ENCODE assay signal across 9 cellular contexts in genomic region chr11:72743321-72744221, GRCh38. TPM values are rescaled to one million over a fixed set of nuclear protein-coding genes. Genes with fewer than 3 reads are reported as not detected.
DNase-seq lines count a peak whose midpoint lies in the region; ATAC-seq lines count a peak whose summit lies in the region.
"Had no signal": no experiment of that assay in that cellular context is flagged by ENCODE, and none has a peak within 500 bp of the region (broad histone marks: within the 10 kb centered on the region; RNA-seq: fewer than 3 reads in every experiment).

No MANE protein-coding gene starts in this region.

- no peak overlapping the region for H3K4me3 ChIP-seq in trophoblast cell (ENCODE audit: low read depth, low read length)

- no peaks in the 10 kb centered on the region for H3K36me3 ChIP-seq in trophoblast cell (ENCODE audit: control insufficient read depth in 1 of 2, insufficient read depth in 2 of 2, low read length in 2 of 2)

- ATAC-seq in activated CD4-positive, CD25-positive, alpha-beta regulatory T cell treated with anti-CD3 and anti-CD28 coated beads, Interleukin-2, amount 50 U/mL, for 24 hours: peak; percentile 67 to 69
- peak; percentile 71 for ATAC-seq in HG02759 (IDR thresholded peaks at IDR 0.05; ENCODE audit: unreplicated experiment)
- no peak for ATAC-seq in HG03342 (IDR thresholded peaks at IDR 0.05; ENCODE audit: unreplicated experiment)
- no peak for ATAC-seq in GM21737 (IDR thresholded peaks at IDR 0.05; ENCODE audit: unreplicated experiment)

- H2BK12ac ChIP-seq in trophoblast cell (ENCODE audit: low read length): no peak overlapping the region

- no peak overlapping the region for H3K27ac ChIP-seq in trophoblast cell (ENCODE audit: low read depth, low read length)
- H3K27ac ChIP-seq: HL-60 had no signal

- no CpG with 5 or more reads among the region's 6 CpGs for WGBS in trophoblast cell (ENCODE audit: extremely low coverage, insufficient coverage, insufficient read length)

- no peak overlapping the region for H3K14ac ChIP-seq in trophoblast cell (ENCODE audit: low read length)

- peaks cover 13% of the 10 kb centered on the region for H3K79me1 ChIP-seq in trophoblast cell (ENCODE audit: low read length)

- peaks cover 2% of the 10 kb centered on the region for H3K79me2 ChIP-seq in trophoblast cell (ENCODE audit: control insufficient read depth, insufficient read depth, low read length, poor library complexity)

- no peak overlapping the region for H3K23ac ChIP-seq in trophoblast cell (ENCODE audit: low read length)

- H3K4ac ChIP-seq in trophoblast cell (ENCODE audit: low read depth, low read length): peak overlapping the region; percentile 1

- no peak overlapping the region for H4K12ac ChIP-seq in trophoblast cell (ENCODE audit: low read depth, low read length)

- H3K9ac ChIP-seq in trophoblast cell (ENCODE audit: low read length): no peak overlapping the region

- no peak overlapping the region for H2AK5ac ChIP-seq in trophoblast cell (ENCODE audit: low read length)

- no peak overlapping the region for H2BK5ac ChIP-seq in trophoblast cell (ENCODE audit: low read depth, low read length, poor library complexity)

- H4K91ac ChIP-seq in trophoblast cell (ENCODE audit: low read depth, low read length): no peak overlapping the region

- H2AFZ ChIP-seq in trophoblast cell (ENCODE audit: insufficient read depth, low read length, poor library complexity): no peak overlapping the region

- no peaks in the 10 kb centered on the region for H3K27me3 ChIP-seq in trophoblast cell (ENCODE audit: insufficient read depth, low read length)

- no peak for DNase-seq in activated CD4-positive, CD25-positive, alpha-beta regulatory T cell treated with anti-CD3 and anti-CD28 coated beads, Interleukin-2, amount 50 U/mL, for 72 hours
- peak; percentile 33 for DNase-seq in SK-N-DZ (ENCODE audit: low spot score)
- DNase-seq in trophoblast cell: no peak
- DNase-seq in OCI-M1 (lab: John Stamatoyannopoulos, UW): no peak

- no peak overlapping the region for H3K4me2 ChIP-seq in trophoblast cell (ENCODE audit: low read length)

- no peak overlapping the region for H4K8ac ChIP-seq in trophoblast cell (ENCODE audit: low read depth, low read length)

- H3K9me3 ChIP-seq in trophoblast cell (ENCODE audit: insufficient read depth, low read depth, low read length): no peaks in the 10 kb centered on the region

- H3K4me1 ChIP-seq in trophoblast cell (ENCODE audit: control insufficient read depth in 1 of 2, insufficient read depth in 2 of 2, low read length in 2 of 2): peaks cover 27 to 28% of the 10 kb centered on the region in 2 experiments

- H3K18ac ChIP-seq in trophoblast cell (ENCODE audit: low read length): no peak overlapping the region

- no peak overlapping the region for H2BK120ac ChIP-seq in trophoblast cell (ENCODE audit: insufficient read depth, low read length, poor library complexity)

RNA-seq across cellular contexts. Expression of gene ARAP1, which starts 8.6 kb away (rescaled TPM):
- polyA plus RNA-seq in SK-N-DZ (2014; cell fraction: cytosol; rRNA removed): 63.6 and 74.0 TPM in 2 replicates
- 135 and 164 TPM in 2 replicates for polyA plus RNA-seq in SK-N-DZ (2014; cell fraction: nucleus; rRNA removed)
- 11.8 and 12.4 TPM in 2 replicates for polyA plus RNA-seq in trophoblast cell (2013)

RNA-seq across cellular contexts. Expression of gene STARD10, which starts 50.3 kb away (rescaled TPM):
- 30.0 and 37.8 TPM in 2 replicates for polyA plus RNA-seq in SK-N-DZ (2014; cell fraction: cytosol; rRNA removed)
- polyA plus RNA-seq in SK-N-DZ (2014; cell fraction: nucleus; rRNA removed): 20.7 and 34.3 TPM in 2 replicates
- 143 and 154 TPM in 2 replicates for polyA plus RNA-seq in trophoblast cell (2013)

Comparison
In these comparisons a context has a peak if more than half of its experiments do, and no peak if none do; other contexts are left out.
1. ATAC-seq: peak in activated CD4-positive, CD25-positive, alpha-beta regulatory T cell treated with anti-CD3 and anti-CD28 coated beads, Interleukin-2, amount 50 U/mL, for 24 hours (2 of 2) and HG02759 (single experiment); none in HG03342 (single experiment) and GM21737 (single experiment).